Comparison of ENCODE assay signal across 17 cellular contexts in genomic region chr4:2332201-2332975, GRCh38.
DNase-seq lines count a peak whose midpoint lies in the region; ATAC-seq and TF ChIP-seq lines count a peak whose summit lies in the region.
"Had no signal": no experiment of that assay in that cellular context is flagged by ENCODE, and none has a peak within 500 bp of the region (broad histone marks: within the 10 kb centered on the region; RNA-seq: fewer than 3 reads in every experiment).

No MANE protein-coding gene starts in this region.

- H2AFZ ChIP-seq in SK-N-SH (ENCODE audit: low read depth): no peak overlapping the region
- H2AFZ ChIP-seq: PC-9 had no signal

- H3K36me3 ChIP-seq in SK-N-SH (replicated peaks in 1 of 2; ENCODE audit: control insufficient read depth in 1 of 2, insufficient read depth in 2 of 2, low read length in 1 of 2) (peaks cover 0 to 4% of the 10 kb centered on the region in 2 experiments), esophagus muscularis mucosa (peaks cover 4 to 24% (median 12%) of the 10 kb centered on the region in 4 donors), brain microvascular endothelial cell (replicated peaks) (no peaks in the 10 kb centered on the region)

- WGBS in SK-N-SH (ENCODE audit: low lambda C conversion rate): 83% methylated on average over 13 of the region's 21 CpGs
- 92% methylated on average over 12 of the region's 21 CpGs for WGBS in esophagus muscularis mucosa

- no peak overlapping the region for H3K27ac Mint-ChIP-seq in stimulated activated memory B cell treated with anti-CD40 and anti-IgM and Interleukin-4, amounts not matched to agents 10 μg/mL and 1 μg/mL and 100 μg/mL, for 72 hours
- H3K27ac Mint-ChIP-seq: CD14-positive monocyte had no signal

- no peak overlapping the region for H3K27ac ChIP-seq in SK-N-SH (ENCODE audit: low read depth in 2 of 2, low read length in 1 of 2)
- H3K27ac ChIP-seq in esophagus muscularis mucosa (replicated peaks in 1 of 4): no peak overlapping the region
- no peak overlapping the region for H3K27ac ChIP-seq in brain microvascular endothelial cell
- H3K27ac ChIP-seq: PC-9, SK-N-MC had no signal

- H3K4me1 ChIP-seq in SK-N-SH (ENCODE audit: control insufficient read depth in 1 of 2, insufficient read depth in 2 of 2, low read depth in 1 of 2, low read length in 1 of 2) (no peaks in the 10 kb centered on the region), esophagus muscularis mucosa (no peaks in the 10 kb centered on the region)

- intact Hi-C loops in esophagus muscularis mucosa (cut with DNase I): no loop called here

- H4K20me1 ChIP-seq in SK-N-SH (ENCODE audit: insufficient read depth): no peaks in the 10 kb centered on the region

- no peaks in the 10 kb centered on the region for H3K79me2 ChIP-seq in SK-N-SH (ENCODE audit: insufficient read depth)

- no peak for TF ChIP-seq CTCF in SK-N-SH (IDR thresholded peaks at IDR 0.05)
- no peak for TF ChIP-seq CTCF in esophagus muscularis mucosa (IDR thresholded peaks at IDR 0.05)
- no peak for TF ChIP-seq CTCF in brain microvascular endothelial cell (IDR thresholded peaks at IDR 0.05; ENCODE audit: low read depth, low read length, missing control alignments)

- no peaks in the 10 kb centered on the region for H3K9me2 ChIP-seq in SK-N-SH

- CTCF ChIA-PET in SK-N-SH (lab: Yijun Ruan, JAX): no interaction called here

- H3K27me3 ChIP-seq in SK-N-SH (ENCODE audit: insufficient read depth) (no peaks in the 10 kb centered on the region), esophagus muscularis mucosa (no peaks in the 10 kb centered on the region), brain microvascular endothelial cell (replicated peaks) (no peaks in the 10 kb centered on the region)

- H3K9me3 ChIP-seq in SK-N-SH (peaks cover 7% of the 10 kb centered on the region; the same call in 1 of the 2 replicates), esophagus muscularis mucosa (peaks cover 0 to 21% (median 7%) of the 10 kb centered on the region in 4 donors)

- peaks cover 8% of the 10 kb centered on the region for H3K36me3 Mint-ChIP-seq in stimulated activated memory B cell treated with anti-CD40 and anti-IgM and Interleukin-4, amounts not matched to agents 10 μg/mL and 1 μg/mL and 100 μg/mL, for 72 hours
- H3K36me3 Mint-ChIP-seq: CD14-positive monocyte had no signal

- H3K4me1 Mint-ChIP-seq in stimulated activated memory B cell treated with anti-CD40 and anti-IgM and Interleukin-4, amounts not matched to agents 10 μg/mL and 1 μg/mL and 100 μg/mL, for 72 hours: peaks cover 24% of the 10 kb centered on the region

- H3K9ac ChIP-seq in SK-N-SH: no peak overlapping the region

- ATAC-seq in SK-N-SH treated with all-trans-retinoic acid at 6 μM for 48 hours (no peak), GM18873 (IDR thresholded peaks at IDR 0.05; ENCODE audit: low FRiP score, unreplicated experiment) (no peak), GM18868 (IDR thresholded peaks at IDR 0.05; ENCODE audit: unreplicated experiment) (no peak)
- ATAC-seq in stimulated activated memory B cell treated with anti-CD40 and anti-IgM and Interleukin-4, amounts not matched to agents 10 μg/mL and 1 μg/mL and 100 μg/mL, for 72 hours: peak; percentile 22

- no peak overlapping the region for H3K4me3 ChIP-seq in SK-N-SH (ENCODE audit: low read depth in 2 of 2, low read length in 1 of 2)
- H3K4me3 ChIP-seq in esophagus muscularis mucosa: no peak overlapping the region
- no peak overlapping the region for H3K4me3 ChIP-seq in brain microvascular endothelial cell (ENCODE audit: low read depth, low read length)
- H3K4me3 ChIP-seq: PC-9, SK-N-MC had no signal

- peaks cover 42% of the 10 kb centered on the region for H3K27me3 Mint-ChIP-seq in stimulated activated memory B cell treated with anti-CD40 and anti-IgM and Interleukin-4, amounts not matched to agents 10 μg/mL and 1 μg/mL and 100 μg/mL, for 72 hours

- H3K4me2 ChIP-seq in SK-N-SH: no peak overlapping the region
- H3K4me2 ChIP-seq: PC-9 had no signal

- DNase-seq in SK-N-SH (peak; percentile 28), esophagus muscularis mucosa (ENCODE audit: extremely low spot score) (peak; percentile 55), brain microvascular endothelial cell (no peak)
- DNase-seq: 8988T, COR-L47, NCI-H1105 treated with DMSO at 0.1 percent for 48 hours, NCI-H1930, NCI-H2171 treated with DMSO at 0.1 percent for 48 hours, NCI-H774 had no signal

- in situ Hi-C loops in brain microvascular endothelial cell (cut with HindIII; ENCODE audit: low pct_ligation_motif_present, low sequenced_read_pairs): no loop called here

- H3F3A ChIP-seq in SK-N-SH (replicated peaks; ENCODE audit: insufficient read depth): peaks cover 11% of the 10 kb centered on the region

- peaks cover 10% of the 10 kb centered on the region for H3K9me3 Mint-ChIP-seq in stimulated activated memory B cell treated with anti-CD40 and anti-IgM and Interleukin-4, amounts not matched to agents 10 μg/mL and 1 μg/mL and 100 μg/mL, for 72 hours

- TF ChIP-seq EP300 in SK-N-SH (IDR thresholded peaks at IDR 0.05; ENCODE audit: borderline replicate concordance in 1 of 2, low read depth in 1 of 2, low read length in 1 of 2) (no peak), Ishikawa (IDR thresholded peaks at IDR 0.05; ENCODE audit: borderline replicate concordance) (no peak), esophagus muscularis mucosa (IDR thresholded peaks at IDR 0.05) (no peak)

- H3K4me3 Mint-ChIP-seq in stimulated activated memory B cell treated with anti-CD40 and anti-IgM and Interleukin-4, amounts not matched to agents 10 μg/mL and 1 μg/mL and 100 μg/mL, for 72 hours: no peak overlapping the region
- H3K4me3 Mint-ChIP-seq: CD14-positive monocyte had no signal

- TF ChIP-seq POLR2A in esophagus muscularis mucosa (IDR thresholded peaks at IDR 0.05; ENCODE audit: low read depth): no peak

- POLR2A ChIA-PET in SK-N-SH (lab: Yijun Ruan, JAX): no interaction called here

- TF ChIP-seq RAD21 in SK-N-SH (IDR thresholded peaks at IDR 0.05; ENCODE audit: low read length): no peak
- TF ChIP-seq RAD21 in Ishikawa (IDR thresholded peaks at IDR 0.05; ENCODE audit: low read depth): no peak

TF ChIP-seq in SK-N-SH, 30 proteins besides CTCF, POLR2A, EP300 and RAD21 (continues in another document):
- TF ChIP-seq TEAD4 (IDR thresholded peaks at IDR 0.05; ENCODE audit: borderline replicate concordance, insufficient read depth): no peak
- no peak for TF ChIP-seq YY1 (IDR thresholded peaks at IDR 0.05; ENCODE audit: low read depth)
- no peak for TF ChIP-seq FOSL2 (IDR thresholded peaks at IDR 0.05; ENCODE audit: borderline replicate concordance, low read depth)
- TF ChIP-seq MEF2A (IDR thresholded peaks at IDR 0.05; ENCODE audit: borderline replicate concordance, low read depth): no peak
- TF ChIP-seq SIN3A (IDR thresholded peaks at IDR 0.05; ENCODE audit: borderline replicate concordance, low read depth, low read length): no peak
- TF ChIP-seq EZH2phosphoT487 (IDR thresholded peaks at IDR 0.05; ENCODE audit: borderline replicate concordance, low read depth): no peak
- no peak for TF ChIP-seq ELF1 (IDR thresholded peaks at IDR 0.05)
- TF ChIP-seq TCF12 (IDR thresholded peaks at IDR 0.05): no peak
- no peak for TF ChIP-seq GABPA (IDR thresholded peaks at IDR 0.05; ENCODE audit: low read depth)

TF ChIP-seq in SK-N-SH treated with all-trans-retinoic acid at 6 μM for 48 hours, 23 proteins besides CTCF, POLR2A, EP300 and RAD21:
- TF ChIP-seq ZNF70 (CRISPR knock-in tag; IDR thresholded peaks at IDR 0.05) (no peak), ZNF565 (CRISPR knock-in tag; conservative IDR thresholded peaks at IDR 0.05; ENCODE audit: low read depth) (no peak), BACH2 (CRISPR knock-in tag; IDR thresholded peaks at IDR 0.05; ENCODE audit: borderline replicate concordance) (no peak), CSRNP3 (CRISPR knock-in tag; IDR thresholded peaks at IDR 0.05) (no peak)

TF ChIP-seq in Ishikawa, 13 proteins besides CTCF, POLR2A, EP300 and RAD21:
- TF ChIP-seq TCF12 (IDR thresholded peaks at IDR 0.05; ENCODE audit: low read depth) (no peak), ZBTB7A (IDR thresholded peaks at IDR 0.05; ENCODE audit: low read depth) (0 out of 2 replicates have a peak, but pooled peaks have one; percentile 12)
